In the genomic region with DNA sequence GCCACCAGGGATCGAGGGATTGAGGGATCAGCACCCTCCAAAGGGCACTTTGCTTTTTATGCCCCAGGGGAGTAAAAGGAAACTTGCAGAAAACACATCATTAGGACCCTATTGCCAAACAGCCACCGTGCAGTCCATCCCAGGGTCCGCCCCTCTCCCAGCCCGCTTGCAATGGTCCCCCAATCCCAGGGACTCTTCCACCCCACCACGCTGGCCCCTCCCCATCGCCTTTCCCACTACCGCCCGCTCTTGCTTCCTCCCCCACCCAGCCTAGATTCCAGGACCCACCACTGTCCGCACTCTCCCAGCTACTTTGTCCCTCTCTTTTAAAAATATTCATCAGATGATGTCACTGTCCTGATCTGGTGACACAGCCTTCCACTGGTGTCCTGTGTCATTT, we compare ENCODE assay signal across 1 cellular context.
TF ChIP-seq lines count a peak whose summit lies in the region.

No MANE protein-coding gene starts in this region.

TF ChIP-seq in SK-N-SH, 30 proteins besides CTCF, POLR2A, EP300 and RAD21 (continued from another document):
- TF ChIP-seq, protein P1, sequence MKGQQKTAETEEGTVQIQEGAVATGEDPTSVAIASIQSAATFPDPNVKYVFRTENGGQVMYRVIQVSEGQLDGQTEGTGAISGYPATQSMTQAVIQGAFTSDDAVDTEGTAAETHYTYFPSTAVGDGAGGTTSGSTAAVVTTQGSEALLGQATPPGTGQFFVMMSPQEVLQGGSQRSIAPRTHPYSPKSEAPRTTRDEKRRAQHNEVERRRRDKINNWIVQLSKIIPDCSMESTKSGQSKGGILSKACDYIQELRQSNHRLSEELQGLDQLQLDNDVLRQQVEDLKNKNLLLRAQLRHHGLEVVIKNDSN (IDR thresholded peaks at IDR 0.05; ENCODE audit: borderline replicate concordance, low read depth), result no peak
- TF ChIP-seq, protein P2, sequence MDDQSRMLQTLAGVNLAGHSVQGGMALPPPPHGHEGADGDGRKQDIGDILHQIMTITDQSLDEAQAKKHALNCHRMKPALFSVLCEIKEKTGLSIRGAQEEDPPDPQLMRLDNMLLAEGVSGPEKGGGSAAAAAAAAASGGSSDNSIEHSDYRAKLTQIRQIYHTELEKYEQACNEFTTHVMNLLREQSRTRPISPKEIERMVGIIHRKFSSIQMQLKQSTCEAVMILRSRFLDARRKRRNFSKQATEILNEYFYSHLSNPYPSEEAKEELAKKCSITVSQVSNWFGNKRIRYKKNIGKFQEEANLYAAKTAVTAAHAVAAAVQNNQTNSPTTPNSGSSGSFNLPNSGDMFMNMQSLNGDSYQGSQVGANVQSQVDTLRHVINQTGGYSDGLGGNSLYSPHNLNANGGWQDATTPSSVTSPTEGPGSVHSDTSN (IDR thresholded peaks at IDR 0.05), result no peak
- TF ChIP-seq CHD2 (IDR thresholded peaks at IDR 0.05; ENCODE audit: low read length, partially characterized antibody) (no peak), FOXJ3 (CRISPR knock-in tag; IDR thresholded peaks at IDR 0.05) (no peak), MXI1 (IDR thresholded peaks at IDR 0.05; ENCODE audit: low read depth, low read length) (no peak), JUND (IDR thresholded peaks at IDR 0.05) (no peak), TEAD4 (IDR thresholded peaks at IDR 0.05; ENCODE audit: borderline replicate concordance, insufficient read depth) (no peak), POLR2AphosphoS5 (IDR thresholded peaks at IDR 0.05; ENCODE audit: low read depth, low read length) (no peak)
- TF ChIP-seq, protein P3, sequence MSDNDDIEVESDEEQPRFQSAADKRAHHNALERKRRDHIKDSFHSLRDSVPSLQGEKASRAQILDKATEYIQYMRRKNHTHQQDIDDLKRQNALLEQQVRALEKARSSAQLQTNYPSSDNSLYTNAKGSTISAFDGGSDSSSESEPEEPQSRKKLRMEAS (IDR thresholded peaks at IDR 0.05; ENCODE audit: low read depth), result no peak
